In the genomic region with DNA sequence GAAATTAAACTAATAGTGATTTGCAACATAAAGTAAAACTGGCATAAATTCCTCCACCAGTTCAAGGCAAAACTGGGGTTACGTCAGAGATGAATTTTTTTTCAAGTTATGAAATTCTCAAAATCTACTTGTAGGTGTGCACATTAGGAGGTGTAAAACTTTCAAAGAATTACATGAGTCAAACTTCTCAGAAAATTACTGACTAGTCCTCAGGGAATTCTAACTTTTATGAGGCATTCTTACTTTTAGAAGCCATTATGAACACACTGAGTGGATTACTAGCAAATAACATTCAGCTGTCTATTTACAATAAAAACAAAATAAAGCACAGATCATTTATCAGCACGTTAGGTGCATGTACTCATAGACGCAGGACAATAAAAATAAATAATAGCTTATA, we compare ENCODE assay signal across 23 cellular contexts.
"Had no signal": no experiment of that assay in that cellular context is flagged by ENCODE, and none has a peak within 500 bp of the region (broad histone marks: within the 10 kb centered on the region; RNA-seq: fewer than 3 reads in every experiment).

No MANE protein-coding gene starts in this region.

- H3K9me3 ChIP-seq: breast epithelium, SJCRH30 had no signal

- H3K27ac ChIP-seq: breast epithelium, RWPE1, SJCRH30 had no signal

- DNase-seq: activated CD4-positive, alpha-beta T cell treated with anti-CD3 and anti-CD28 coated beads for 48 hours; activated CD4-positive, alpha-beta T cell treated with anti-CD3 and anti-CD28 coated beads, Interleukin-2, amount 50 U/mL, for 48 hours; activated CD4-positive, CD25-positive, alpha-beta regulatory T cell treated with anti-CD3 and anti-CD28 coated beads, Interleukin-2, amount 50 U/mL, for 72 hours; activated CD8-positive, alpha-beta memory T cell treated with anti-CD3 and anti-CD28 coated beads, Interleukin-2, amount 10 ng/mL, durations not matched to agents 7 days and 5 days; activated effector memory CD4-positive, alpha-beta T cell treated with Interleukin-2 at 50 U/mL for 16 hours; activated naive CD4-positive, alpha-beta T cell; activated T-cell treated with anti-CD3 and anti-CD28 coated beads, Interleukin-2, amount 50 U/mL, for 24 hours; aorta; caudate nucleus; NCI-H1048; NCI-H146; NCI-H1930; NCI-H2107; NCI-H510A treated with DMSO at 0.1 percent for 48 hours; NCI-H69; NK-92 treated with Interleukin-12 subunit alpha and Interleukin-12 subunit beta, amount 100 ng/mL, for 24 hours; OCI-M1; Right ventricle myocardium superior; SJCRH30; T-helper 17 cell; T-helper 9 cell had no signal

- H3K4me3 ChIP-seq: breast epithelium, SJCRH30 had no signal

- H3K4me1 ChIP-seq: breast epithelium, SJCRH30 had no signal

- H3K36me3 ChIP-seq: breast epithelium, SJCRH30 had no signal

- H3K27me3 ChIP-seq: breast epithelium, SJCRH30 had no signal
